In the genomic region with DNA sequence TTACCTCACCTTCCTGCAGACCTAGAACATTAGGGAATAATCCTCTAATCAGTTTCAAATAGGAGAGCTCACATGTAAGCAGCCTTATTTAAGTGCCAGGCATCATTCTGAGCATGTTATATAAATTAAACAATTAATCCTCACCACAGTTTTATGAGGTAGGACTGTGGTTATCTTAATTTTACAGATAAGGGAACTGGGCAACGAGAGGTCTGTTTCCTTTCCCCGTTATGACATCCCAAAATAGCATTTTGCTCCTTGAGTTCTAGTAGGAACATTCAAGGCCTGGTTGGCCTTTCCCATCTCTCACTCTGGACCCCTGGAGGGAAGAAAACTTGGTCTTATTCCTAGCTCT, we compare ENCODE assay signal across 9 cellular contexts. TPM values are rescaled to one million over a fixed set of nuclear protein-coding genes. Genes with fewer than 3 reads are reported as not detected.
DNase-seq lines count a peak whose midpoint lies in the region; ATAC-seq lines count a peak whose summit lies in the region.
"Had no signal": no experiment of that assay in that cellular context is flagged by ENCODE, and none has a peak within 500 bp of the region (broad histone marks: within the 10 kb centered on the region; RNA-seq: fewer than 3 reads in every experiment).

No MANE protein-coding gene starts in this region.

- no peaks in the 10 kb centered on the region for H3K27me3 ChIP-seq in mucosa of rectum (ENCODE audit: control insufficient read depth in 2 of 2, insufficient read depth in 2 of 2, low read length in 2 of 2)

- peak overlapping the region; percentile 3 to 6 for H3K27ac ChIP-seq in mucosa of rectum (ENCODE audit: low read depth in 2 of 2, low read length in 2 of 2)

- POLR2A ChIA-PET in activated naive CD8-positive, alpha-beta T cell treated with anti-CD3 and anti-CD28 coated beads, Interleukin-2, amount 10 ng/mL, durations not matched to agents 7 days and 5 days (lab: Charles Lee), result interaction anchor here (0.7 to 1.7 kb wide), 5 partner anchors 15 to 475 kb away, joined by 3 to 11 read pairs (median 6); a partner anchor contains a TSS

- H3K4me1 Mint-ChIP-seq in stimulated activated naive CD8-positive, alpha-beta T cell treated with anti-CD3 and anti-CD28 coated beads, Interleukin-15, Interleukin-2, amounts not matched to agents 100 ng/mL and 50 ng/mL, for 24 hours (ENCODE audit: low read depth), result peaks cover 42% of the 10 kb centered on the region
- peaks cover 36% of the 10 kb centered on the region for H3K4me1 Mint-ChIP-seq in activated naive CD8-positive, alpha-beta T cell treated with anti-CD3 and anti-CD28 coated beads, Interleukin-2, amount 10 ng/mL, durations not matched to agents 7 days and 5 days

- H3K9me3 ChIP-seq in mucosa of rectum (ENCODE audit: control insufficient read depth in 2 of 2, low read length in 2 of 2), result no peaks in the 10 kb centered on the region

- no peaks in the 10 kb centered on the region for H3K9me3 Mint-ChIP-seq in stimulated activated naive CD8-positive, alpha-beta T cell treated with anti-CD3 and anti-CD28 coated beads, Interleukin-15, Interleukin-2, amounts not matched to agents 100 ng/mL and 50 ng/mL, for 24 hours
- H3K9me3 Mint-ChIP-seq in activated naive CD8-positive, alpha-beta T cell treated with anti-CD3 and anti-CD28 coated beads, Interleukin-2, amount 10 ng/mL, durations not matched to agents 7 days and 5 days, result no peaks in the 10 kb centered on the region

- H3K27ac Mint-ChIP-seq in stimulated activated naive CD8-positive, alpha-beta T cell treated with anti-CD3 and anti-CD28 coated beads, Interleukin-15, Interleukin-2, amounts not matched to agents 100 ng/mL and 50 ng/mL, for 24 hours, result peak overlapping the region; percentile 89
- H3K27ac Mint-ChIP-seq in activated naive CD8-positive, alpha-beta T cell treated with anti-CD3 and anti-CD28 coated beads, Interleukin-2, amount 10 ng/mL, durations not matched to agents 7 days and 5 days, result peak overlapping the region; percentile 89

- no peak overlapping the region for H3K4me3 ChIP-seq in mucosa of rectum (ENCODE audit: low read length in 2 of 2)

- H3K27me3 Mint-ChIP-seq in stimulated activated naive CD8-positive, alpha-beta T cell treated with anti-CD3 and anti-CD28 coated beads, Interleukin-15, Interleukin-2, amounts not matched to agents 100 ng/mL and 50 ng/mL, for 24 hours, result no peaks in the 10 kb centered on the region
- no peaks in the 10 kb centered on the region for H3K27me3 Mint-ChIP-seq in activated naive CD8-positive, alpha-beta T cell treated with anti-CD3 and anti-CD28 coated beads, Interleukin-2, amount 10 ng/mL, durations not matched to agents 7 days and 5 days

- H3K9ac ChIP-seq in mucosa of rectum (ENCODE audit: low read depth in 1 of 2, low read length in 2 of 2), result no peak overlapping the region

- DNase-seq in stimulated activated naive CD8-positive, alpha-beta T cell treated with anti-CD3 and anti-CD28 coated beads, Interleukin-15, Interleukin-2, amounts not matched to agents 100 U/mL and 50 U/mL, for 24 hours, result no peak
- DNase-seq in activated naive CD8-positive, alpha-beta T cell treated with anti-CD3 and anti-CD28 coated beads, Interleukin-2, amount 10 ng/mL, durations not matched to agents 7 days and 5 days, result no peak
- no peak for DNase-seq in retina
- no peak for DNase-seq in NCI-H82 (lab: John Stamatoyannopoulos, UW)
- DNase-seq in GM03348 (ENCODE audit: low spot score), result no peak
- DNase-seq in globus pallidus (ENCODE audit: low spot score), result no peak
- DNase-seq: NCI-H510A had no signal

- no peak for ATAC-seq in stimulated activated naive CD8-positive, alpha-beta T cell treated with anti-CD3 and anti-CD28 coated beads, Interleukin-15, Interleukin-2, amounts not matched to agents 100 U/mL and 50 U/mL, for 24 hours
- no peak for ATAC-seq in activated naive CD8-positive, alpha-beta T cell treated with anti-CD3 and anti-CD28 coated beads, Interleukin-2, amount 10 ng/mL, durations not matched to agents 7 days and 5 days (ENCODE audit: low read depth)

- peak overlapping the region; percentile 80 for H3K4me3 Mint-ChIP-seq in stimulated activated naive CD8-positive, alpha-beta T cell treated with anti-CD3 and anti-CD28 coated beads, Interleukin-15, Interleukin-2, amounts not matched to agents 100 ng/mL and 50 ng/mL, for 24 hours
- H3K4me3 Mint-ChIP-seq in activated naive CD8-positive, alpha-beta T cell treated with anti-CD3 and anti-CD28 coated beads, Interleukin-2, amount 10 ng/mL, durations not matched to agents 7 days and 5 days, result peak overlapping the region; percentile 74

- no peaks in the 10 kb centered on the region for H3K36me3 Mint-ChIP-seq in stimulated activated naive CD8-positive, alpha-beta T cell treated with anti-CD3 and anti-CD28 coated beads, Interleukin-15, Interleukin-2, amounts not matched to agents 100 ng/mL and 50 ng/mL, for 24 hours (ENCODE audit: low read depth)
- H3K36me3 Mint-ChIP-seq in activated naive CD8-positive, alpha-beta T cell treated with anti-CD3 and anti-CD28 coated beads, Interleukin-2, amount 10 ng/mL, durations not matched to agents 7 days and 5 days, result peaks cover 2% of the 10 kb centered on the region

- peaks cover 0 to 4% of the 10 kb centered on the region in 2 donors for H3K4me1 ChIP-seq in mucosa of rectum (ENCODE audit: control insufficient read depth in 2 of 2, insufficient read depth in 2 of 2, low read length in 2 of 2)

- H3K36me3 ChIP-seq in mucosa of rectum (ENCODE audit: control insufficient read depth in 2 of 2, insufficient read depth in 2 of 2, low read length in 2 of 2), result no peaks in the 10 kb centered on the region

RNA-seq across cellular contexts. Expression of a gene that starts 19.1 kb away (rescaled TPM):
- total RNA-seq in activated naive CD8-positive, alpha-beta T cell treated with anti-CD3 and anti-CD28 coated beads, Interleukin-2, amount 10 ng/mL, durations not matched to agents 7 days and 5 days, result under 1 TPM; 0.37 to 0.61 TPM

RNA-seq across cellular contexts. Expression of a gene that starts 44.8 kb away (rescaled TPM):
- total RNA-seq in activated naive CD8-positive, alpha-beta T cell treated with anti-CD3 and anti-CD28 coated beads, Interleukin-2, amount 10 ng/mL, durations not matched to agents 7 days and 5 days, result not detected
